In genomic region chr9:122929803-122930354, GRCh38 we compare ENCODE assay signal across 1 cellular context.
TF ChIP-seq lines count a peak whose summit lies in the region.

No MANE protein-coding gene starts in this region.

TF ChIP-seq in HepG2, 621 proteins besides CTCF, POLR2A, EP300 and RAD21:
- TF ChIP-seq ZNF331 (CRISPR knock-in tag; IDR thresholded peaks at IDR 0.05) (no peak), REST (IDR thresholded peaks at IDR 0.05; ENCODE audit: borderline replicate concordance in 1 of 2, low read depth in 1 of 2, low read length in 2 of 2) (0 out of 4 replicates have a peak, but pooled peaks of 1 of the 2 experiments have one; percentile 13)
TF ChIP-seq in HepG2: peak in this region for 1.
